17 cellular contexts compared by ENCODE assay signal in genomic region chr6:1389791-1390070, GRCh38. TPM values are rescaled to one million over a fixed set of nuclear protein-coding genes. Genes with fewer than 3 reads are reported as not detected.
DNase-seq lines count a peak whose midpoint lies in the region; ATAC-seq, FAIRE-seq and TF ChIP-seq lines count a peak whose summit lies in the region.
"Had no signal": no experiment of that assay in that cellular context is flagged by ENCODE, and none has a peak within 500 bp of the region (broad histone marks: within the 10 kb centered on the region; RNA-seq: fewer than 3 reads in every experiment).

No MANE protein-coding gene starts in this region.

- H3K23ac ChIP-seq in H1 (ENCODE audit: insufficient read length) = no peak overlapping the region

- H3K9ac ChIP-seq in HepG2 (ENCODE audit: insufficient read depth, low read depth, low read length) = no peak overlapping the region
- peak overlapping the region in 1 of 4 experiments; percentile 8; a peak in 1 of 7 replicates for H3K9ac ChIP-seq in H1 (replicated peaks in 1 of 4; ENCODE audit: extremely low read depth in 1 of 4, low read depth in 3 of 4, low read length in 3 of 4)

- POLR2A ChIA-PET in HepG2 (lab: Yijun Ruan, JAX) = no interaction called here
- POLR2A ChIA-PET in H1 (lab: Charles Lee; ENCODE audit: partially characterized antibody) = interaction anchor here (0.6 to 2.0 kb wide), 2 partner anchors 11 kb away, joined by 3 to 7 read pairs; no protein-coding TSS in a partner anchor
- POLR2A ChIA-PET in RWPE1 (lab: Yijun Ruan, JAX; ENCODE audit: low non-redundant PET) = no interaction called here

- H4K20me1 ChIP-seq in HepG2 (ENCODE audit: insufficient read depth, low read length) = peaks cover 4% of the 10 kb centered on the region
- H4K20me1 ChIP-seq in H1 (replicated peaks in 1 of 2; ENCODE audit: control insufficient read depth in 1 of 2, insufficient read depth in 2 of 2, low read length in 2 of 2) = peaks cover 13 to 37% of the 10 kb centered on the region in 2 experiments

- no peak overlapping the region for H4K8ac ChIP-seq in H1 (ENCODE audit: extremely low read depth, insufficient read depth, low read length)

- H3K56ac ChIP-seq in H1 (replicated peaks; ENCODE audit: insufficient read length, low read depth, low read length) = no peak overlapping the region

- H3K9me3 ChIP-seq in HepG2 (ENCODE audit: low read length) (no peaks in the 10 kb centered on the region), right lobe of liver (no peaks in the 10 kb centered on the region), H1 (ENCODE audit: insufficient read depth in 2 of 2, low read depth in 1 of 2, low read length in 1 of 2) (no peaks in the 10 kb centered on the region), ovary (no peaks in the 10 kb centered on the region), vagina (no peaks in the 10 kb centered on the region)

- TF ChIP-seq EP300 in HepG2 (IDR thresholded peaks at IDR 0.05; ENCODE audit: low read depth in 2 of 2, low read length in 2 of 2) = no peak
- no peak for TF ChIP-seq EP300 in HepG2 (CRISPR knock-in tag; IDR thresholded peaks at IDR 0.05; ENCODE audit: borderline replicate concordance)
- TF ChIP-seq EP300 in H1 (IDR thresholded peaks at IDR 0.05; ENCODE audit: borderline replicate concordance in 1 of 2, low read depth in 2 of 2, low read length in 2 of 2) = no peak
- no peak for TF ChIP-seq EP300 in ovary (IDR thresholded peaks at IDR 0.05)

- H4K91ac ChIP-seq in H1 (replicated peaks; ENCODE audit: insufficient read length, low read length) = no peak overlapping the region

- no peak overlapping the region for H3K4ac ChIP-seq in H1 (replicated peaks; ENCODE audit: insufficient read length, low read depth, low read length)

- TF ChIP-seq POLR2A in HepG2 (IDR thresholded peaks at IDR 0.05; ENCODE audit: insufficient read depth in 1 of 2, low read depth in 2 of 2, low read length in 2 of 2) (no peak), right lobe of liver (IDR thresholded peaks at IDR 0.05) (no peak), H1 (IDR thresholded peaks at IDR 0.05; ENCODE audit: control extremely low read depth in 1 of 2, low read depth in 2 of 2, low read length in 2 of 2) (no peak), ovary (IDR thresholded peaks at IDR 0.05) (no peak), vagina (IDR thresholded peaks at IDR 0.05) (no peak)

- H2BK120ac ChIP-seq in H1 (replicated peaks; ENCODE audit: low read depth, low read length) = no peak overlapping the region

- H3K27ac ChIP-seq in HepG2 (ENCODE audit: extremely low read length, insufficient read depth, low read length) (no peak overlapping the region), right lobe of liver (no peak overlapping the region), H1 (ENCODE audit: low read depth, low read length) (no peak overlapping the region), ovary (no peak overlapping the region), vagina (no peak overlapping the region), RWPE1 (no peak overlapping the region)

- H3K23me2 ChIP-seq in H1 (ENCODE audit: low read depth, low read length) = peaks cover 2% of the 10 kb centered on the region; the same call in 1 of the 2 replicates

- H2AK5ac ChIP-seq in H1 (ENCODE audit: low read depth, low read length) = no peak overlapping the region

- no TSS peak for BruUV-seq in HepG2 (replicated peaks; lab: Mats Ljungman, UMichigan)

- in situ Hi-C loops in HepG2 (cut with HindIII; ENCODE audit: extremely low pct_ligation_motif_present, low pct_unique_long_range_greater_than_20kb) = loop anchor here (10.0 kb wide), 1 partner anchor 795 kb away; no protein-coding TSS in a partner anchor

- no peak overlapping the region for H2BK12ac ChIP-seq in H1 (ENCODE audit: low read depth, low read length)

- no peak overlapping the region for H4K5ac ChIP-seq in H1 (ENCODE audit: insufficient read length, low read depth, low read length)

- H3K79me1 ChIP-seq in H1 (ENCODE audit: low read depth, low read length) = no peaks in the 10 kb centered on the region

- H2BK15ac ChIP-seq in H1 (ENCODE audit: low read length) = no peak overlapping the region

- WGBS in HepG2 (ENCODE audit: low lambda C conversion rate) = 9% methylated on average over 12 of the region's 50 CpGs
- no CpG with 5 or more reads among the region's 50 CpGs for WGBS in right lobe of liver (ENCODE audit: insufficient coverage, low coverage, low lambda C conversion rate, missing lambda C conversion rate)
- WGBS in H1 (ENCODE audit: extremely low coverage in 1 of 2, insufficient coverage in 1 of 2, insufficient read length in 1 of 2, insufficient replicate concordance in 2 of 2, low coverage in 1 of 2, low lambda C conversion rate in 2 of 2, missing lambda C conversion rate in 1 of 2), 2 experiments = no CpG with 5 or more reads among the region's 50 CpGs
- 0 to 2% (median 1%) methylated on average over 23 to 50 of the region's 50 CpGs for whole genome bisulfite sequencing in ovary, 3 donors

- CTCF ChIA-PET in HepG2 (lab: Yijun Ruan, JAX; ENCODE audit: low intra/inter-chr PET ratio, low total read pairs) (no interaction called here), H1 (lab: Charles Lee; ENCODE audit: partially characterized antibody) (interaction anchor here (1.7 to 1.9 kb wide), 2 partner anchors 8 to 19 kb away, joined by 5 to 12 read pairs; no protein-coding TSS in a partner anchor), RWPE1 (lab: Yijun Ruan, JAX) (interaction anchor here (0.6 to 0.7 kb wide), 2 partner anchors 251 to 594 kb away, joined by 3 to 4 read pairs; no protein-coding TSS in a partner anchor)

- H3K18ac ChIP-seq in H1 (ENCODE audit: extremely low read depth, low read length) = no peak overlapping the region

- no peak for TF ChIP-seq CTCF in HepG2 (CRISPR knock-in tag; IDR thresholded peaks at IDR 0.05)
- no peak for TF ChIP-seq CTCF in right lobe of liver (IDR thresholded peaks at IDR 0.05)
- TF ChIP-seq CTCF in H1 (IDR thresholded peaks at IDR 0.05; ENCODE audit: control extremely low read depth in 1 of 3, insufficient read depth in 1 of 3, low read depth in 1 of 3, low read length in 3 of 3) = no peak
- TF ChIP-seq CTCF in ovary (IDR thresholded peaks at IDR 0.05) = no peak
- no peak for TF ChIP-seq CTCF in vagina (IDR thresholded peaks at IDR 0.05)
- no peak for TF ChIP-seq CTCF in RWPE1 (conservative IDR thresholded peaks at IDR 0.05; ENCODE audit: low read depth)

- H3K36me3 ChIP-seq in HepG2 (replicated peaks in 1 of 2; ENCODE audit: control insufficient read depth in 1 of 2, insufficient read depth in 2 of 2, low read length in 2 of 2) (no peaks in the 10 kb centered on the region), right lobe of liver (no peaks in the 10 kb centered on the region), H1 (ENCODE audit: control insufficient read depth in 2 of 4, insufficient read depth in 4 of 4, low read length in 3 of 4) (peaks cover 0 to 13% (median 0%) of the 10 kb centered on the region in 4 experiments; a peak in 1 of 8 replicates), ovary (no peaks in the 10 kb centered on the region), vagina (no peaks in the 10 kb centered on the region)

- no peak for DNase-seq in HepG2 (ENCODE audit: low spot score)
- no peak for DNase-seq in right lobe of liver
- no peak for DNase-seq in H1 (ENCODE audit: low read depth in 1 of 2, low spot score in 2 of 2)
- DNase-seq in ovary = no peak
- no peak for DNase-seq in vagina (ENCODE audit: extremely low spot score in 2 of 2)
- no peak for DNase-seq in RWPE1 (ENCODE audit: low spot score)
- no peak for DNase-seq in stimulated activated naive CD4-positive, alpha-beta T cell (lab: John Stamatoyannopoulos, UW)
- DNase-seq: activated naive CD8-positive, alpha-beta T cell treated with anti-CD3 and anti-CD28 coated beads for 36 hours; DMS79; NCI-H510A; occipital lobe had no signal

- H3K27me3 ChIP-seq in HepG2 (ENCODE audit: control insufficient read depth in 1 of 2, insufficient read depth in 2 of 2, low read length in 2 of 2) = peaks cover 49 to 93% of the 10 kb centered on the region in 2 experiments
- peaks cover 12 to 37% of the 10 kb centered on the region in 2 donors for H3K27me3 ChIP-seq in right lobe of liver
- peaks cover 93 to 100% (median 99%) of the 10 kb centered on the region in 4 experiments for H3K27me3 ChIP-seq in H1 (replicated peaks in 1 of 4; ENCODE audit: control insufficient read depth in 3 of 4, extremely low read depth in 1 of 4, insufficient read depth in 3 of 4, low read length in 3 of 4)
- no peaks in the 10 kb centered on the region for H3K27me3 ChIP-seq in ovary
- H3K27me3 ChIP-seq in vagina = peaks cover 19% of the 10 kb centered on the region

- H3K14ac ChIP-seq in H1 (ENCODE audit: insufficient read length) = no peak overlapping the region

- H3K4me3 ChIP-seq in HepG2 (replicated peaks in 1 of 3; ENCODE audit: insufficient read depth in 1 of 3, low read depth in 2 of 3, low read length in 3 of 3) (peak overlapping the region in 1 of 3 experiments; percentile 59; a peak in 1 of 6 replicates), right lobe of liver (no peak overlapping the region), H1 (ENCODE audit: extremely low read depth in 1 of 4, insufficient read depth in 2 of 4, low read depth in 3 of 4, low read length in 4 of 4) (peak overlapping the region in 1 of 4 experiments; percentile 52; a peak in 3 of 8 replicates), ovary (peak overlapping the region; percentile 33), vagina (peak overlapping the region; percentile 41 to 49)
- H3K4me3 ChIP-seq: GM12878 had no signal

- H2AFZ ChIP-seq in HepG2 (ENCODE audit: low read length) = no peak overlapping the region
- H2AFZ ChIP-seq in H1 (ENCODE audit: low read length) = no peak overlapping the region

- H3K4me2 ChIP-seq in HepG2 (ENCODE audit: low read depth, low read length) (peak overlapping the region; percentile 37; the same call in 1 of the 2 replicates), H1 (ENCODE audit: insufficient read depth in 1 of 2, low read depth in 2 of 2, low read length in 2 of 2) (peak overlapping the region; percentile 41 to 76; a peak in 2 of 4 replicates)

- TF ChIP-seq RAD21 in HepG2 (CRISPR knock-in tag; IDR thresholded peaks at IDR 0.05) (no peak), H1 (IDR thresholded peaks at IDR 0.05 in 1 of 2, conservative IDR thresholded peaks at IDR 0.05 in 1 of 2; ENCODE audit: low read depth in 2 of 2, low read length in 2 of 2) (no peak)

- no peak overlapping the region for H2BK5ac ChIP-seq in H1 (ENCODE audit: low read depth, low read length)

- FAIRE-seq in HepG2 (lab: Jason Lieb, UNC) (no peak), H1 (lab: Jason Lieb, UNC) (no peak)
- FAIRE-seq: GM12878, GM19239 had no signal

- intact Hi-C loops in HepG2 (cut with micrococcal nuclease; ENCODE audit: unreplicated experiment) (no loop called here), right lobe of liver (cut with DNase I) (loop anchor here in 1 of 2 donors (10.0 kb wide), 1 partner anchor 605 kb away; no protein-coding TSS in a partner anchor), ovary (cut with DNase I) (loop anchor here in 3 of 4 donors (10.0 kb wide), 1 partner anchor 795 kb away; no protein-coding TSS in a partner anchor), vagina (cut with DNase I) (loop anchor here (10.0 kb wide), 1 partner anchor 795 kb away; no protein-coding TSS in a partner anchor)

- H3K4me1 ChIP-seq in HepG2 (ENCODE audit: insufficient read depth, low read length) = peaks cover 10% of the 10 kb centered on the region; the same call in 1 of the 2 replicates
- H3K4me1 ChIP-seq in right lobe of liver = peaks cover 0 to 15% (median 0%) of the 10 kb centered on the region in 4 donors
- peaks cover 0 to 35% (median 13%) of the 10 kb centered on the region in 4 experiments; a peak in 6 of 7 replicates for H3K4me1 ChIP-seq in H1 (replicated peaks in 1 of 4; ENCODE audit: control insufficient read depth in 3 of 4, insufficient read depth in 4 of 4, low read length in 3 of 4)
- peaks cover 6% of the 10 kb centered on the region for H3K4me1 ChIP-seq in ovary (ENCODE audit: insufficient read depth)
- peaks cover 31% of the 10 kb centered on the region for H3K4me1 ChIP-seq in vagina

- ATAC-seq in HepG2 (no peak), right lobe of liver (no peak), HG02759 (IDR thresholded peaks at IDR 0.05; ENCODE audit: unreplicated experiment) (no peak)
- ATAC-seq: GM12878 had no signal

- no peaks in the 10 kb centered on the region for H3K79me2 ChIP-seq in HepG2 (ENCODE audit: insufficient read depth, low read length)
- H3K79me2 ChIP-seq in H1 (ENCODE audit: control insufficient read depth in 1 of 2, insufficient read depth in 2 of 2, low read length in 2 of 2) = no peaks in the 10 kb centered on the region

- no peak overlapping the region for H2BK20ac ChIP-seq in H1 (ENCODE audit: low read length)

RNA-seq across cellular contexts. Expression of gene FOXF2, which starts 0.4 kb away (rescaled TPM):
- total RNA-seq in HepG2 (2016; rRNA removed; fragmentation: Illumina TruSeq; extraction: Trizol) (not detected in 2 replicates), right lobe of liver (under 1 TPM in 2 of 6 experiments, not detected in 4; 0.11 to 0.19 TPM), ovary (under 1 TPM in 2 of 7 donors, not detected in 5; 0.10 to 0.12 TPM), vagina (1.2 TPM)
- total RNA-seq in HepG2 (2016; cell fraction: cytosol; rRNA removed; fragmentation: Illumina TruSeq; extraction: Trizol; ENCODE audit: low read depth) = not detected in 2 replicates
- total RNA-seq in HepG2 (2016; cell fraction: insoluble cytoplasmic fraction; rRNA removed; fragmentation: Illumina TruSeq; extraction: Trizol) = not detected in 2 replicates
- not detected in 2 replicates for total RNA-seq in HepG2 (2016; cell fraction: membrane; rRNA removed; fragmentation: Illumina TruSeq; extraction: Trizol)
- not detected in 2 replicates for total RNA-seq in HepG2 (2016; cell fraction: nucleus; rRNA removed; fragmentation: Illumina TruSeq; extraction: Trizol)
- polyA plus RNA-seq in HepG2 (2011; rRNA removed) (not detected in 2 replicates), H1 (2011; rRNA removed) (0.05 TPM in 2 replicates), ovary (under 1 TPM; 0.05 to 0.18 TPM)
- 0.03 TPM in 2 replicates for polyA plus RNA-seq in HepG2 (2011; cell fraction: cytosol; rRNA removed)
- polyA plus RNA-seq in HepG2 (2011; cell fraction: nucleus; rRNA removed) = not detected in 2 replicates
- polyA plus RNA-seq in HepG2 (2012) = not detected in 2 replicates
- not detected in 2 replicates for polyA plus RNA-seq in HepG2 (2016; cell fraction: cytosol; fragmentation: Illumina TruSeq; extraction: Trizol; ENCODE audit: low read depth)
- polyA plus RNA-seq in HepG2 (2016; cell fraction: insoluble cytoplasmic fraction; fragmentation: Illumina TruSeq; extraction: Trizol; ENCODE audit: low read depth) = not detected in 2 replicates
- polyA plus RNA-seq in HepG2 (2016; cell fraction: membrane; fragmentation: Illumina TruSeq; extraction: Trizol; ENCODE audit: low read depth) = not detected in 2 replicates
- not detected in 2 replicates for polyA plus RNA-seq in HepG2 (2016; cell fraction: nucleus; fragmentation: Illumina TruSeq; extraction: Trizol; ENCODE audit: insufficient read depth, low read depth)
- polyA minus RNA-seq in HepG2 (2011; rRNA and poly(A)+ RNA removed; ENCODE audit: low replicate concordance) = 33.4 TPM in 1 of 2 replicates, not detected in the other
- 0.26 and 0.30 TPM in 2 replicates for polyA minus RNA-seq in HepG2 (2011; cell fraction: cytosol; rRNA and poly(A)+ RNA removed)
- polyA minus RNA-seq in HepG2 (2011; cell fraction: nucleus; rRNA and poly(A)+ RNA removed) = 0.13 TPM in 1 of 2 replicates, not detected in the other
- not detected in 2 replicates for total RNA-seq in H1 (2021; fragmentation: NEBNext Ultra II Directional; extraction: Animal tissue kit (Norgen Biotek cat#: 25700))
- polyA plus RNA-seq in H1 (2011; cell fraction: cytosol; rRNA removed) = 0.08 TPM
- not detected for polyA plus RNA-seq in H1 (2011; cell fraction: nucleus; rRNA removed)
- not detected in 4 replicates for polyA plus RNA-seq in H1 (2012, experiment 1 of 2)
- not detected for polyA plus RNA-seq in H1 (2012, experiment 2 of 2)
- polyA plus RNA-seq in H1 (2013, experiment 1 of 2) = 0.06 TPM
- polyA plus RNA-seq in H1 (2013, experiment 2 of 2) = not detected
- polyA minus RNA-seq in H1 (2011; rRNA and poly(A)+ RNA removed) = not detected in 2 replicates
- 0.81 TPM for polyA minus RNA-seq in H1 (2011; cell fraction: cytosol; rRNA and poly(A)+ RNA removed)
- polyA minus RNA-seq in H1 (2011; cell fraction: nucleus; rRNA and poly(A)+ RNA removed) = 0.30 TPM
- total RNA-seq: activated CD8-positive, alpha-beta memory T cell treated with anti-CD3 and anti-CD28 coated beads for 36 hours; activated naive CD8-positive, alpha-beta T cell treated with anti-CD3 and anti-CD28 coated beads for 36 hours; glomerular endothelial cell; GM12878; left lobe of liver had no signal
- polyA plus RNA-seq: GM12878 had no signal

Comparison
In these comparisons a context has a peak if more than half of its experiments do, and no peak if none do; other contexts are left out.
1. H3K4me3 ChIP-seq: peak in ovary (single experiment) and vagina (2 of 2); none in right lobe of liver (0 of 3).